In genomic region chr7:31261373-31261772, GRCh38 we compare ENCODE assay signal across 16 cellular contexts.
DNase-seq lines count a peak whose midpoint lies in the region; ATAC-seq and TF ChIP-seq lines count a peak whose summit lies in the region.
"Had no signal": no experiment of that assay in that cellular context is flagged by ENCODE, and none has a peak within 500 bp of the region (broad histone marks: within the 10 kb centered on the region; RNA-seq: fewer than 3 reads in every experiment).

No MANE protein-coding gene starts in this region.

- no peaks in the 10 kb centered on the region for H3K9me3 Mint-ChIP-seq in stimulated activated naive B cell treated with anti-CD40 and anti-IgM and Interleukin-4, amounts not matched to agents 10 μg/mL and 1 μg/mL and 100 μg/mL, for 72 hours
- H3K9me3 Mint-ChIP-seq: CD4-positive, alpha-beta T cell had no signal

- H3K36me3 Mint-ChIP-seq in stimulated activated naive B cell treated with anti-CD40 and anti-IgM and Interleukin-4, amounts not matched to agents 10 μg/mL and 1 μg/mL and 100 μg/mL, for 72 hours = no peaks in the 10 kb centered on the region

- H3K27ac ChIP-seq in HEK293 (ENCODE audit: extremely low read depth, low read depth, low read length) = no peak overlapping the region
- H3K27ac ChIP-seq: BLaER1, SJSA1 had no signal

- DNase-seq in ELF-1 (ENCODE audit: low read depth, low spot score) (peak; percentile 35), astrocyte of the hippocampus (ENCODE audit: low read depth, low spot score) (peak; percentile 66), retina (peak; percentile 8), NCI-H2081 (lab: John Stamatoyannopoulos, UW) (no peak), middle frontal gyrus (ENCODE audit: extremely low spot score, low spot score) (no peak)
- DNase-seq in stimulated activated naive B cell treated with anti-CD40 and anti-IgM and Interleukin-4, amounts not matched to agents 10 μg/mL and 1 μg/mL and 100 μg/mL, for 72 hours = no peak
- DNase-seq: ACHN; CD4-positive, alpha-beta T cell; COR-L47; DND-41; Karpas-422; NCI-H1694; OCI-M1 had no signal

- H3K4me1 Mint-ChIP-seq in stimulated activated naive B cell treated with anti-CD40 and anti-IgM and Interleukin-4, amounts not matched to agents 10 μg/mL and 1 μg/mL and 100 μg/mL, for 72 hours = no peaks in the 10 kb centered on the region

- H3K9me3 ChIP-seq in HEK293 (ENCODE audit: control insufficient read depth, insufficient read depth, low read depth, low read length) = no peaks in the 10 kb centered on the region
- H3K9me3 ChIP-seq: BLaER1, SJSA1 had no signal

- H3K36me3 ChIP-seq in HEK293 (ENCODE audit: control insufficient read depth in 2 of 2, insufficient read depth in 1 of 2, low read length in 2 of 2) = no peaks in the 10 kb centered on the region
- H3K36me3 ChIP-seq: BLaER1, SJSA1 had no signal

- CTCF ChIA-PET in HEK293 (lab: Yijun Ruan, JAX) = no interaction called here

- no peak overlapping the region for H3K4me3 ChIP-seq in HEK293 (ENCODE audit: low read depth, low read length)
- H3K4me3 ChIP-seq: BLaER1, SJSA1 had no signal

- H3K4me1 ChIP-seq in HEK293 (ENCODE audit: control insufficient read depth, insufficient read depth, low read length) = no peaks in the 10 kb centered on the region
- H3K4me1 ChIP-seq: BLaER1, SJSA1 had no signal

- H3K27ac Mint-ChIP-seq in stimulated activated naive B cell treated with anti-CD40 and anti-IgM and Interleukin-4, amounts not matched to agents 10 μg/mL and 1 μg/mL and 100 μg/mL, for 72 hours = no peak overlapping the region
- H3K27ac Mint-ChIP-seq: CD4-positive, alpha-beta T cell had no signal

- TF ChIP-seq CTCF in HEK293 (tag by site-specific recombination; IDR thresholded peaks at IDR 0.05) = no peak

- no peak overlapping the region for H3K4me3 Mint-ChIP-seq in stimulated activated naive B cell treated with anti-CD40 and anti-IgM and Interleukin-4, amounts not matched to agents 10 μg/mL and 1 μg/mL and 100 μg/mL, for 72 hours
- H3K4me3 Mint-ChIP-seq: CD4-positive, alpha-beta T cell had no signal

- POLR2A ChIA-PET in HEK293 (lab: Yijun Ruan, JAX) = no interaction called here

- ATAC-seq in stimulated activated naive B cell treated with anti-CD40 and anti-IgM and Interleukin-4, amounts not matched to agents 10 μg/mL and 1 μg/mL and 100 μg/mL, for 72 hours (replicated peaks) = no peak

- no peaks in the 10 kb centered on the region for H3K27me3 Mint-ChIP-seq in stimulated activated naive B cell treated with anti-CD40 and anti-IgM and Interleukin-4, amounts not matched to agents 10 μg/mL and 1 μg/mL and 100 μg/mL, for 72 hours
- H3K27me3 Mint-ChIP-seq: CD4-positive, alpha-beta T cell had no signal

TF ChIP-seq in HEK293, 187 proteins besides CTCF, POLR2A, EP300 and RAD21:
- TF ChIP-seq ZBTB17 (tag by site-specific recombination; IDR thresholded peaks at IDR 0.05) (peak; percentile 21; the same call in 1 of the 2 replicates), HOXD13 (CRISPR knock-in tag; IDR thresholded peaks at IDR 0.05; ENCODE audit: borderline replicate concordance) (no peak)

Comparison
In these comparisons a context has a peak if more than half of its experiments do, and no peak if none do; other contexts are left out.
1. DNase-seq: peak in ELF-1 (single experiment), astrocyte of the hippocampus (single experiment) and retina (single experiment); none in NCI-H2081 (0 of 2), middle frontal gyrus (single experiment) and stimulated activated naive B cell treated with anti-CD40 and anti-IgM and Interleukin-4, amounts not matched to agents 10 μg/mL and 1 μg/mL and 100 μg/mL, for 72 hours (single experiment).